9 cellular contexts compared by ENCODE assay signal in genomic region chr19:45577111-45577905, GRCh38. TPM values are rescaled to one million over a fixed set of nuclear protein-coding genes. Genes with fewer than 3 reads are reported as not detected.
A peak's percentile ranks its signal among the peaks of the same experiment; 100 is the strongest.
DNase-seq lines count a peak whose midpoint lies in the region; ATAC-seq and TF ChIP-seq lines count a peak whose summit lies in the region.
"Had no signal": no experiment of that assay in that cellular context is flagged by ENCODE, and none has a peak within 500 bp of the region (broad histone marks: within the 10 kb centered on the region; RNA-seq: fewer than 3 reads in every experiment).

No MANE protein-coding gene starts in this region.

- no peaks in the 10 kb centered on the region for H3K27me3 Mint-ChIP-seq in mesothelial cell of epicardium (ENCODE audit: low read depth)

- peak; percentile 76 for DNase-seq in ACHN
- peak; percentile 96 for DNase-seq in LHCN-M2 (ENCODE audit: low read depth)
- no peak for DNase-seq in mesothelial cell of epicardium (ENCODE audit: low spot score in 2 of 2, unreplicated experiment in 2 of 2)
- DNase-seq in GDM1 (lab: John Stamatoyannopoulos, UW): no peak
- no peak for DNase-seq in thyroid gland
- no peak for DNase-seq in MV-4-11 (lab: John Stamatoyannopoulos, UW)

- intact Hi-C loops in thyroid gland (cut with DNase I): no loop called here

- WGBS in thyroid gland, 2 donors: 52 to 65% methylated on average over 11 of the region's 11 CpGs

- peaks cover 0 to 3% of the 10 kb centered on the region in 2 donors for H3K36me3 ChIP-seq in duodenal mucosa (ENCODE audit: control insufficient read depth in 1 of 2, insufficient read depth in 2 of 2, low read length in 2 of 2)
- H3K36me3 ChIP-seq in thyroid gland: no peaks in the 10 kb centered on the region

- H3K27ac Mint-ChIP-seq in mesothelial cell of epicardium: peak overlapping the region; percentile 84

- no peak overlapping the region for H3K9ac ChIP-seq in duodenal mucosa (ENCODE audit: low read depth in 1 of 2, low read length in 2 of 2)

- H3K4me3 ChIP-seq in duodenal mucosa (ENCODE audit: low read depth in 1 of 2, low read length in 2 of 2): no peak overlapping the region
- no peak overlapping the region for H3K4me3 ChIP-seq in thyroid gland (replicated peaks in 1 of 3)

- H3K4me1 ChIP-seq in duodenal mucosa (ENCODE audit: control insufficient read depth in 1 of 2, insufficient read depth in 2 of 2, low read length in 2 of 2) (peaks cover 14 to 15% of the 10 kb centered on the region in 2 donors), thyroid gland (no peaks in the 10 kb centered on the region)

- TF ChIP-seq POLR2A in thyroid gland (IDR thresholded peaks at IDR 0.05): no peak

- H3K27ac ChIP-seq in duodenal mucosa (ENCODE audit: low read depth, low read length) (peak overlapping the region; percentile 17), thyroid gland (no peak overlapping the region)

- no peak for TF ChIP-seq CTCF in mesothelial cell of epicardium (IDR thresholded peaks at IDR 0.05; ENCODE audit: unreplicated experiment)
- TF ChIP-seq CTCF in thyroid gland (IDR thresholded peaks at IDR 0.05): no peak

- H3K27me3 ChIP-seq in duodenal mucosa (ENCODE audit: control insufficient read depth in 1 of 2, insufficient read depth in 2 of 2, low read length in 2 of 2) (no peaks in the 10 kb centered on the region), thyroid gland (no peaks in the 10 kb centered on the region)

- no peak overlapping the region for H3K4me3 Mint-ChIP-seq in mesothelial cell of epicardium

- H3K36me3 Mint-ChIP-seq in mesothelial cell of epicardium: no peaks in the 10 kb centered on the region

- no peaks in the 10 kb centered on the region for H3K9me3 ChIP-seq in duodenal mucosa (ENCODE audit: control insufficient read depth in 1 of 2, low read length in 2 of 2)
- H3K9me3 ChIP-seq in thyroid gland: no peaks in the 10 kb centered on the region

- ATAC-seq in HG03095 (IDR thresholded peaks at IDR 0.05; ENCODE audit: unreplicated experiment): no peak

- in situ Hi-C loops in ACHN (cut with HindIII; ENCODE audit: low pct_ligation_motif_present, low pct_unique_long_range_greater_than_20kb, low sequenced_read_pairs): no loop called here

- peaks cover 20% of the 10 kb centered on the region for H3K4me1 Mint-ChIP-seq in mesothelial cell of epicardium

- no peaks in the 10 kb centered on the region for H3K9me3 Mint-ChIP-seq in mesothelial cell of epicardium

RNA-seq across cellular contexts. Expression of gene OPA3, which starts 7.3 kb away (rescaled TPM):
- 13.7 and 18.2 TPM in 2 replicates for total RNA-seq in LHCN-M2 (2014; rRNA removed)
- polyA plus RNA-seq in LHCN-M2 (2012): 8.5 TPM
- 11.6 to 13.3 TPM (median 11.8 TPM) in 3 replicates for total RNA-seq in mesothelial cell of epicardium
- total RNA-seq in thyroid gland: 10 to 100 TPM in 3 of 4 donors, 1 to 10 TPM in 1; 5.4 to 30.8 (median 17.0) TPM

RNA-seq across cellular contexts. Expression of gene GPR4, which starts 24.7 kb away (rescaled TPM):
- total RNA-seq in LHCN-M2 (2014; rRNA removed) (not detected in 2 replicates), mesothelial cell of epicardium (0.09 TPM in 1 of 3 replicates, not detected in the others), thyroid gland (1 to 10 TPM; 3.6 to 9.4 (median 5.6) TPM)
- polyA plus RNA-seq in LHCN-M2 (2012): not detected
- total RNA-seq: T-helper 1 cell treated with Interleukin-12 subunit alpha and Interleukin-12 subunit beta and Interleukin-4 antibody, amounts not matched to agents 30 ng/mL and 1 ng/mL, for 36 hours had no signal

Comparison
In these comparisons a context has a peak if more than half of its experiments do, and no peak if none do; other contexts are left out.
1. DNase-seq: peak in ACHN (single experiment) and LHCN-M2 (single experiment); none in mesothelial cell of epicardium (0 of 2), GDM1 (single experiment), thyroid gland (0 of 2) and MV-4-11 (single experiment).